20 cellular contexts compared by ENCODE assay signal in the genomic region with DNA sequence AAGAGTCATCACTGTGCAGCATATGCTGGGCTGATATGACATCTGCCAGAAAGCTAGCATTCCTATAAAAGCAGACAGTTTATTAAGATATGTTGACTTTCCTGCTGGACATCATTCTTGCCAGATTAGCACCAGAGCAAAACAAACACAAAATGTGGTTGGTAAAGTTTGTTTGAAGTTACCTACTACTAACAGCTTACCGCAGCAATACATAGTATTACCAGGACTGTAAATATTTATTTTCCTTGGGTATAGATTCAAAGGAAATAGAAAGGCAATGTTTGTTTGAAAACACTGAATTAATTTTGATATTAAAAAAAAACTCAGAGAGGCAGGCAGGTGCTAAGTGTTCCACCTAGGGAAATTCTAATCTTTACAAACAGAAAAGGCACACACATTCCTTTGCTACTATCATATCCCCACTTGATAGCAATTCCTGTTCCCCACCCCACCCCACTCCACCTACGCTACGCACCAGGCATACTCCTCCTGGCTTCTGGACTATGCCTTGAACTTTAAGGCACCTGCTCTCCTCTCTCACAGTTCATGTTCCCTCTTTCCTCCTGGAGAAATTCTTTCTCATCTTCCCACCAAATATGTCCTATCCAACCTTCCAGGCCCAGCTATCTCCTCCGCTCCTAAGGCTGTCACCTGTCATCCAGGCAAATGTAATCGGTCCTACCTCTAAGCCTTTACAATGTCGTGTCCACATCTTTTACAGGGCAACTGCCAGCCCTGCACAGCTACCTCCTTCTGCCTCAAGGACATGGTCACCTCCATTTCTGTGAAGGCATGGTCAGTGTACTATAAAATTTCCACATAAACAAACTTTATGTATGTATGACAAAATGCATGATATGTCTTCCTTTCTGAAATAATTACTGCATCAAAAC. TPM values are rescaled to one million over a fixed set of nuclear protein-coding genes. Genes with fewer than 3 reads are reported as not detected.
DNase-seq lines count a peak whose midpoint lies in the region; ATAC-seq and TF ChIP-seq lines count a peak whose summit lies in the region.
"Had no signal": no experiment of that assay in that cellular context is flagged by ENCODE, and none has a peak within 500 bp of the region (broad histone marks: within the 10 kb centered on the region; RNA-seq: fewer than 3 reads in every experiment).

No MANE protein-coding gene starts in this region.

- H3K9ac ChIP-seq in fibroblast of lung (ENCODE audit: insufficient read depth, low read length), result no peak overlapping the region
- H3K9ac ChIP-seq: SK-N-SH had no signal

- no peaks in the 10 kb centered on the region for H3K9me3 ChIP-seq in PC-9 (ENCODE audit: insufficient read depth, low read depth)
- H3K9me3 ChIP-seq in fibroblast of lung (ENCODE audit: control insufficient read depth, insufficient read depth, low read depth, low read length), result no peaks in the 10 kb centered on the region
- H3K9me3 ChIP-seq in psoas muscle, result no peaks in the 10 kb centered on the region
- H3K9me3 ChIP-seq: SK-N-SH had no signal

- H4K20me1 ChIP-seq in PC-9 (ENCODE audit: insufficient read depth) (peaks cover 14% of the 10 kb centered on the region; the same call in 1 of the 2 replicates), fibroblast of lung (ENCODE audit: control insufficient read depth, extremely low read depth, insufficient read depth, low read length) (no peaks in the 10 kb centered on the region)

- WGBS in psoas muscle, 3 donors, result 44 to 68% (median 47%) methylated on average over 6 of the region's 6 CpGs

- H3K36me3 ChIP-seq in PC-9 (ENCODE audit: low read depth) (no peaks in the 10 kb centered on the region), fibroblast of lung (ENCODE audit: control insufficient read depth, insufficient read depth, low read length) (no peaks in the 10 kb centered on the region), psoas muscle (ENCODE audit: insufficient read depth in 1 of 2, low read depth in 1 of 2) (no peaks in the 10 kb centered on the region)

- H3K79me2 ChIP-seq in PC-9 (ENCODE audit: low read depth) (peaks cover 74% of the 10 kb centered on the region), fibroblast of lung (ENCODE audit: control insufficient read depth, insufficient read depth, low read length) (peaks cover 79% of the 10 kb centered on the region)

- H2AFZ ChIP-seq in PC-9 (no peak overlapping the region), fibroblast of lung (ENCODE audit: low read length) (no peak overlapping the region)

- H3K4me2 ChIP-seq in PC-9, result peak overlapping the region; percentile 68
- peak overlapping the region; percentile 13 for H3K4me2 ChIP-seq in fibroblast of lung (ENCODE audit: extremely low read depth, insufficient read depth, low read length)
- H3K4me2 ChIP-seq: SK-N-SH had no signal

- H3K9me2 ChIP-seq in PC-9 (ENCODE audit: insufficient read depth), result no peaks in the 10 kb centered on the region
- H3K9me2 ChIP-seq: SK-N-SH had no signal

- TF ChIP-seq CTCF in PC-9 (conservative IDR thresholded peaks at IDR 0.05), result no peak
- no peak for TF ChIP-seq CTCF in fibroblast of lung (conservative IDR thresholded peaks at IDR 0.05 in 1 of 2, IDR thresholded peaks at IDR 0.05 in 1 of 2; ENCODE audit: low read depth in 1 of 2, low read length in 2 of 2)
- no peak for TF ChIP-seq CTCF in psoas muscle (IDR thresholded peaks at IDR 0.05)

- H3K27ac ChIP-seq in PC-9 (peak overlapping the region; percentile 67), fibroblast of lung (ENCODE audit: insufficient read depth, low read length) (no peak overlapping the region), psoas muscle (peak overlapping the region; percentile 38)

- H3F3A ChIP-seq in PC-9 (ENCODE audit: insufficient read depth, low read depth), result peaks cover 29% of the 10 kb centered on the region

- H3K4me3 ChIP-seq in PC-9 (peak overlapping the region; percentile 17; the same call in 1 of the 2 replicates), fibroblast of lung (replicated peaks in 1 of 4; ENCODE audit: control extremely low read depth in 1 of 4, insufficient read depth in 1 of 4, low read depth in 3 of 4, low read length in 4 of 4) (no peak overlapping the region), psoas muscle (no peak overlapping the region)

- peak; percentile 86 for DNase-seq in DMS53 (lab: John Stamatoyannopoulos, UW)
- DNase-seq in PC-9, result peak; percentile 44 to 99
- DNase-seq in fibroblast of lung (ENCODE audit: low read depth in 2 of 2), result no peak
- no peak for DNase-seq in psoas muscle
- no peak for DNase-seq in glomerular visceral epithelial cell (ENCODE audit: extremely low spot score)
- DNase-seq: activated CD4-positive, alpha-beta T cell treated with anti-CD3 and anti-CD28 coated beads, Interleukin-2, amount 50 U/mL, for 48 hours; activated naive CD8-positive, alpha-beta T cell treated with anti-CD3 and anti-CD28 coated beads for 36 hours; activated T-cell treated with anti-CD3 and anti-CD28 coated beads, Interleukin-2, amount 50 U/mL, for 24 hours; caudate nucleus; effector CD8-positive, alpha-beta T cell; MV-4-11; natural killer cell; NCI-H2081; NCI-H526 treated with DMSO at 0.1 percent for 48 hours; OCI-M1; SK-N-SH; stimulated activated CD4-positive, alpha-beta T cell treated with anti-CD3 and anti-CD28 coated beads, Interleukin-1b, Interleukin-23, amount 100 ng/mL, for 48 hours had no signal

- intact Hi-C loops in PC-9 (cut with micrococcal nuclease; ENCODE audit: unreplicated experiment), result loop anchor here (1.0 to 2.0 kb wide), 7 partner anchors 9 to 88 kb away; no protein-coding TSS in a partner anchor
- intact Hi-C loops in psoas muscle (cut with DNase I), result no loop called here

- ATAC-seq in psoas muscle (peak in 1 of 4 donors; percentile 34), HG02840 (IDR thresholded peaks at IDR 0.05; ENCODE audit: low FRiP score, unreplicated experiment) (no peak), GM18502 (IDR thresholded peaks at IDR 0.05; ENCODE audit: poor library complexity, unreplicated experiment) (no peak), GM19328 (IDR thresholded peaks at IDR 0.05; ENCODE audit: unreplicated experiment) (no peak)
- ATAC-seq: natural killer cell had no signal

- no TSS peak for BruUV-seq in PC-9 (replicated peaks; lab: Mats Ljungman, UMichigan)

- H3K4me1 ChIP-seq in PC-9 (replicated peaks; ENCODE audit: insufficient read depth), result peaks cover 73% of the 10 kb centered on the region
- H3K4me1 ChIP-seq in fibroblast of lung (ENCODE audit: control insufficient read depth, extremely low read depth, insufficient read depth, low read length), result peaks cover 11% of the 10 kb centered on the region
- peaks cover 59% of the 10 kb centered on the region for H3K4me1 ChIP-seq in psoas muscle

- no peaks in the 10 kb centered on the region for H3K27me3 ChIP-seq in PC-9 (ENCODE audit: insufficient read depth, low read depth)
- no peaks in the 10 kb centered on the region for H3K27me3 ChIP-seq in fibroblast of lung (ENCODE audit: control insufficient read depth, insufficient read depth, low read length)
- no peaks in the 10 kb centered on the region for H3K27me3 ChIP-seq in psoas muscle (ENCODE audit: insufficient read depth in 3 of 3, low read length in 2 of 3)

- CTCF ChIA-PET in PC-9 (lab: Charles Lee), result no interaction called here

- POLR2A ChIA-PET in PC-9 (lab: Charles Lee; ENCODE audit: unreplicated experiment), result interaction anchor here (0.5 to 1.1 kb wide), 6 partner anchors 22 to 167 kb away, joined by 3 to 21 read pairs (median 5); a partner anchor contains a TSS

RNA-seq across cellular contexts. Expression of a gene that starts 34.7 kb away (rescaled TPM):
- total RNA-seq in PC-9 (2021) (59.2 and 78.9 TPM in 2 replicates), fibroblast of lung (34.9 and 56.1 TPM in 2 replicates), psoas muscle (100 to 1,000 TPM in 1 of 4 donors, 10 to 100 TPM in 3; 50.8 to 106 (median 63.3) TPM)
- polyA plus RNA-seq in fibroblast of lung (38.7 and 46.7 TPM in 2 replicates), psoas muscle (10 to 100 TPM in 1 of 3 donors, 1 to 10 TPM in 2; 7.2 to 27.9 (median 9.1) TPM)
- polyA plus RNA-seq in fibroblast of lung (2012), result 21.1 and 27.7 TPM in 2 replicates
- polyA minus RNA-seq in fibroblast of lung (ENCODE audit: low replicate concordance), result 78.5 and 103 TPM in 2 replicates

Comparison
In these comparisons a context has a peak if more than half of its experiments do, and no peak if none do; other contexts are left out.
1. DNase-seq: peak in DMS53 (single experiment) and PC-9 (2 of 2); none in fibroblast of lung (0 of 2), psoas muscle (0 of 2) and glomerular visceral epithelial cell (single experiment).